ENCODE assay signal across 8 cellular contexts in genomic region chr11:117072517-117073218, GRCh38. TPM values are rescaled to one million over a fixed set of nuclear protein-coding genes. Genes with fewer than 3 reads are reported as not detected.
DNase-seq lines count a peak whose midpoint lies in the region; ATAC-seq and TF ChIP-seq lines count a peak whose summit lies in the region.

No MANE protein-coding gene starts in this region.

- no peaks in the 10 kb centered on the region for H3K27me3 ChIP-seq in lung (ENCODE audit: control insufficient read depth, insufficient read depth)

- peaks cover 16 to 17% of the 10 kb centered on the region in 2 donors for H3K4me1 ChIP-seq in lung (ENCODE audit: control insufficient read depth in 2 of 2, insufficient read depth in 2 of 2, low read length in 2 of 2)

- no peaks in the 10 kb centered on the region for H3K36me3 ChIP-seq in lung (ENCODE audit: control insufficient read depth in 2 of 2, insufficient read depth in 2 of 2, low read length in 2 of 2)

- peak overlapping the region in 1 of 2 donors; percentile 87 for H3K27ac ChIP-seq in lung (ENCODE audit: low read depth in 1 of 2, low read length in 1 of 2)

- WGBS in lung, 2 donors = 72 to 84% methylated on average over 3 of the region's 3 CpGs

- DNase-seq in GM13976 (ENCODE audit: low spot score) = peak; percentile 55
- DNase-seq in MV-4-11 (lab: John Stamatoyannopoulos, UW) = peak; percentile 93
- DNase-seq in brain pericyte (ENCODE audit: low read depth, low spot score) = peak; percentile 41
- no peak for DNase-seq in lung (ENCODE audit: low spot score)
- DNase-seq in midbrain (lab: John Stamatoyannopoulos, UW) = no peak
- DNase-seq in NCI-H82 (lab: John Stamatoyannopoulos, UW) = no peak
- DNase-seq in OCI-M2 (lab: John Stamatoyannopoulos, UW; ENCODE audit: unreplicated experiment) = no peak

- in situ Hi-C loops in GM13976 (cut with MboI; ENCODE audit: low sequenced_read_pairs, unreplicated experiment) = no loop called here

- H3K9me3 ChIP-seq in lung (ENCODE audit: control insufficient read depth in 2 of 2, insufficient read depth in 1 of 2, low read length in 1 of 2) = no peaks in the 10 kb centered on the region

- TF ChIP-seq CTCF in GM13976 (IDR thresholded peaks at IDR 0.05; ENCODE audit: borderline replicate concordance, control extremely low read depth, extremely low read depth, insufficient read depth, missing control alignments) (no peak), lung (IDR thresholded peaks at IDR 0.05; ENCODE audit: control extremely low read depth, extremely low read depth) (no peak)

- H3K4me3 ChIP-seq in lung = no peak overlapping the region

- peak; percentile 70 for ATAC-seq in lung (ENCODE audit: insufficient read depth, low FRiP score)
- no peak for ATAC-seq in HG03135 (IDR thresholded peaks at IDR 0.05; ENCODE audit: unreplicated experiment)

RNA-seq across cellular contexts. Expression of gene SIK3, which starts 25.6 kb away (rescaled TPM):
- 10 to 100 TPM; 42.3 to 43.4 TPM for total RNA-seq in lung
- 10 to 100 TPM in 1 of 2 donors, 1 to 10 TPM in 1; 9.0 to 16.8 TPM for polyA plus RNA-seq in lung

Comparison
In these comparisons a context has a peak if more than half of its experiments do, and no peak if none do; other contexts are left out.
1. DNase-seq: peak in GM13976 (single experiment), MV-4-11 (single experiment) and brain pericyte (single experiment); none in lung (single experiment), midbrain (single experiment), NCI-H82 (single experiment) and OCI-M2 (single experiment).